Comparison of ENCODE assay signal across 8 cellular contexts in genomic region chr10:9331583-9332008, GRCh38.
A peak's percentile ranks its signal among the peaks of the same experiment; 100 is the strongest.
DNase-seq lines count a peak whose midpoint lies in the region; FAIRE-seq and TF ChIP-seq lines count a peak whose summit lies in the region.

No MANE protein-coding gene starts in this region.

- no peak overlapping the region for H3K4me3 ChIP-seq in SK-N-MC
- no peak overlapping the region for H3K4me3 ChIP-seq in fibroblast of pulmonary artery (replicated peaks; ENCODE audit: low read depth, low read length)
- H3K4me3 ChIP-seq in ovary: no peak overlapping the region

- no peak for TF ChIP-seq POLR2A in ovary (IDR thresholded peaks at IDR 0.05)

- no peak overlapping the region for H3K27ac ChIP-seq in SK-N-MC
- H3K27ac ChIP-seq in ovary: no peak overlapping the region

- H3K36me3 ChIP-seq in SK-N-MC (ENCODE audit: insufficient read depth, low read length) (no peaks in the 10 kb centered on the region), ovary (no peaks in the 10 kb centered on the region)

- H3K9ac ChIP-seq in SK-N-MC (ENCODE audit: insufficient read length): no peak overlapping the region

- DNase-seq in D721Med (ENCODE audit: insufficient read length, low spot score) (peak; percentile 33), GM19238 (ENCODE audit: insufficient read length, low spot score) (peak; percentile 4), HS-5 (ENCODE audit: low read depth) (peak; percentile 3), SK-N-MC (ENCODE audit: low read depth, low spot score) (peak; percentile 30), fibroblast of pulmonary artery (ENCODE audit: low read depth) (peak; percentile 78), ovary (no peak)
- no peak for DNase-seq in stimulated activated CD4-positive, alpha-beta T cell treated with anti-CD3 and anti-CD28 coated beads, Interleukin-2, amount 100 ng/mL, for 48 hours
- no peak for DNase-seq in activated T-cell treated with anti-CD3 and anti-CD28 coated beads, Interleukin-2, amount 50 U/mL, for 48 hours

- WGBS in ovary, 3 donors: 5 to 10% (median 5%) methylated on average over 3 of the region's 3 CpGs

- FAIRE-seq in D721Med (lab: Jason Lieb, UNC): peak; percentile 67

- H3K4me1 ChIP-seq in ovary (ENCODE audit: insufficient read depth): no peaks in the 10 kb centered on the region

- TF ChIP-seq EP300 in ovary (IDR thresholded peaks at IDR 0.05): no peak

- TF ChIP-seq CTCF in D721Med (IDR thresholded peaks at IDR 0.05; ENCODE audit: insufficient read depth, missing control alignments): peak; percentile 87
- peak; percentile 75 for TF ChIP-seq CTCF in fibroblast of pulmonary artery (IDR thresholded peaks at IDR 0.05; ENCODE audit: low read length, missing control alignments)
- TF ChIP-seq CTCF in ovary (IDR thresholded peaks at IDR 0.05): peak in 2 of 3 donors; percentile 47 to 69

- no peaks in the 10 kb centered on the region for H3K27me3 ChIP-seq in ovary

- intact Hi-C loops in ovary (cut with DNase I): no loop called here

- H3K9me3 ChIP-seq in SK-N-MC (ENCODE audit: low read depth, low read length) (no peaks in the 10 kb centered on the region), ovary (no peaks in the 10 kb centered on the region)

Comparison
In these comparisons a context has a peak if more than half of its experiments do, and no peak if none do; other contexts are left out.
1. DNase-seq: peak in D721Med (single experiment), GM19238 (single experiment), HS-5 (single experiment), SK-N-MC (single experiment) and fibroblast of pulmonary artery (single experiment); none in ovary (0 of 5), stimulated activated CD4-positive, alpha-beta T cell treated with anti-CD3 and anti-CD28 coated beads, Interleukin-2, amount 100 ng/mL, for 48 hours (0 of 2) and activated T-cell treated with anti-CD3 and anti-CD28 coated beads, Interleukin-2, amount 50 U/mL, for 48 hours (0 of 2).
2. Peak in every context shown above with its lines, with median percentiles within 50 percentile points of each other: CTCF ChIP-seq.